ENCODE assay signal across 16 cellular contexts in genomic region chr6:71035871-71036270, GRCh38.
DNase-seq lines count a peak whose midpoint lies in the region; ATAC-seq and TF ChIP-seq lines count a peak whose summit lies in the region.
"Had no signal": no experiment of that assay in that cellular context is flagged by ENCODE, and none has a peak within 500 bp of the region (broad histone marks: within the 10 kb centered on the region; RNA-seq: fewer than 3 reads in every experiment).

No MANE protein-coding gene starts in this region.

- DNase-seq in EL (peak; percentile 5), astrocyte of the cerebellum (ENCODE audit: low read depth) (peak; percentile 9), fibroblast of pulmonary artery (ENCODE audit: low read depth) (peak; percentile 31), mesenchymal stem cell (no peak), osteoblast (ENCODE audit: insufficient read length, low spot score, missing footprints) (no peak), SW 1271 (lab: John Stamatoyannopoulos, UW) (no peak)
- DNase-seq: 8988T; AML-193; CD8-positive, alpha-beta memory T cell; GOT3 had no signal

- H3K4ac ChIP-seq in mesenchymal stem cell (ENCODE audit: low read depth in 1 of 2, low read length in 2 of 2), result no peak overlapping the region

- H3K4me3 ChIP-seq in astrocyte of the cerebellum (ENCODE audit: low read depth, low read length), result no peak overlapping the region
- H3K4me3 ChIP-seq in fibroblast of pulmonary artery (replicated peaks; ENCODE audit: low read depth, low read length), result no peak overlapping the region
- no peak overlapping the region for H3K4me3 ChIP-seq in mesenchymal stem cell (ENCODE audit: insufficient read depth in 1 of 2, low read depth in 1 of 2, low read length in 2 of 2)
- H3K4me3 ChIP-seq in osteoblast (ENCODE audit: insufficient read depth, low read length), result no peak overlapping the region
- H3K4me3 ChIP-seq: BLaER1, GM12878, HAP-1 had no signal

- H2AFZ ChIP-seq in mesenchymal stem cell (ENCODE audit: low read depth, low read length) (no peak overlapping the region), osteoblast (ENCODE audit: low read length) (no peak overlapping the region)

- H3K27me3 ChIP-seq in mesenchymal stem cell (ENCODE audit: control insufficient read depth in 1 of 2, insufficient read depth in 1 of 2, low read length in 2 of 2), result peaks cover 0 to 24% of the 10 kb centered on the region in 2 experiments
- no peaks in the 10 kb centered on the region for H3K27me3 ChIP-seq in osteoblast (ENCODE audit: insufficient read depth, low read length)
- H3K27me3 ChIP-seq: BLaER1 had no signal

- H3K23ac ChIP-seq in mesenchymal stem cell (ENCODE audit: low read length in 2 of 2), result no peak overlapping the region

- no peak overlapping the region for H3K9ac ChIP-seq in mesenchymal stem cell (ENCODE audit: low read length)
- H3K9ac ChIP-seq: BLaER1 had no signal

- no peak for ATAC-seq in GM18502 (IDR thresholded peaks at IDR 0.05; ENCODE audit: poor library complexity, unreplicated experiment)
- ATAC-seq in HG03175 (IDR thresholded peaks at IDR 0.05; ENCODE audit: unreplicated experiment), result no peak
- ATAC-seq: GM12878, HepG2 had no signal

- no peak overlapping the region for H4K8ac ChIP-seq in mesenchymal stem cell (ENCODE audit: low read length)

- H3K9me3 ChIP-seq in mesenchymal stem cell (ENCODE audit: control insufficient read depth, low read length) (no peaks in the 10 kb centered on the region), osteoblast (ENCODE audit: low read depth, low read length) (no peaks in the 10 kb centered on the region)
- H3K9me3 ChIP-seq: BLaER1, HAP-1 had no signal

- in situ Hi-C loops in astrocyte of the cerebellum (cut with HindIII; ENCODE audit: low sequenced_read_pairs), result no loop called here

- no peaks in the 10 kb centered on the region for H3K79me2 ChIP-seq in osteoblast (ENCODE audit: insufficient read depth, low read length)

- peak overlapping the region; percentile 31 for H2BK15ac ChIP-seq in mesenchymal stem cell (ENCODE audit: low read depth, poor library complexity, severe bottlenecking)

- no peaks in the 10 kb centered on the region for H4K20me1 ChIP-seq in osteoblast (ENCODE audit: insufficient read depth, low read length)
- H4K20me1 ChIP-seq: BLaER1 had no signal

- TF ChIP-seq CTCF in astrocyte of the cerebellum (IDR thresholded peaks at IDR 0.05; ENCODE audit: low read depth, low read length, missing control alignments) (no peak), fibroblast of pulmonary artery (IDR thresholded peaks at IDR 0.05; ENCODE audit: low read length, missing control alignments) (no peak), osteoblast (IDR thresholded peaks at IDR 0.05; ENCODE audit: extremely low read depth, low read depth, low read length) (no peak)

- H3K79me1 ChIP-seq in mesenchymal stem cell (replicated peaks; ENCODE audit: low read length, poor library complexity, severe bottlenecking), result no peaks in the 10 kb centered on the region

- no peak overlapping the region for H2BK12ac ChIP-seq in mesenchymal stem cell (ENCODE audit: low read length in 2 of 2)

- no peak overlapping the region for H3K4me2 ChIP-seq in mesenchymal stem cell (ENCODE audit: low read length, poor library complexity, severe bottlenecking)
- no peak overlapping the region for H3K4me2 ChIP-seq in osteoblast (ENCODE audit: insufficient read depth, low read length)
- H3K4me2 ChIP-seq: BLaER1 had no signal

- no peak overlapping the region for H2AK5ac ChIP-seq in mesenchymal stem cell (ENCODE audit: low read length, severe bottlenecking)

- no peak overlapping the region for H3K27ac ChIP-seq in mesenchymal stem cell (ENCODE audit: low read length, poor library complexity, severe bottlenecking)
- H3K27ac ChIP-seq in osteoblast (ENCODE audit: low read depth, low read length), result no peak overlapping the region
- H3K27ac ChIP-seq: BLaER1 had no signal

- H3K18ac ChIP-seq in mesenchymal stem cell (ENCODE audit: low read depth in 1 of 2, low read length in 2 of 2), result no peak overlapping the region

- no peak overlapping the region for H2BK120ac ChIP-seq in mesenchymal stem cell (ENCODE audit: low read depth, low read length)

- no peak overlapping the region for H3K14ac ChIP-seq in mesenchymal stem cell (ENCODE audit: low read length in 2 of 2)

- peaks cover 2% of the 10 kb centered on the region for H3K4me1 ChIP-seq in mesenchymal stem cell (ENCODE audit: control insufficient read depth, insufficient read depth, low read depth, low read length)
- no peaks in the 10 kb centered on the region for H3K4me1 ChIP-seq in osteoblast (ENCODE audit: insufficient read depth, low read length)
- H3K4me1 ChIP-seq: BLaER1 had no signal

- H2BK5ac ChIP-seq in mesenchymal stem cell (ENCODE audit: low read depth, low read length, poor library complexity, severe bottlenecking), result no peak overlapping the region

- H3K36me3 ChIP-seq in mesenchymal stem cell (ENCODE audit: control insufficient read depth in 1 of 2, insufficient read depth in 2 of 2, low read depth in 1 of 2, low read length in 2 of 2) (no peaks in the 10 kb centered on the region), osteoblast (ENCODE audit: insufficient read depth, low read length) (no peaks in the 10 kb centered on the region)
- H3K36me3 ChIP-seq: BLaER1, HAP-1 had no signal

- no peak overlapping the region for H4K91ac ChIP-seq in mesenchymal stem cell (ENCODE audit: low read length)

Comparison
In these comparisons a context has a peak if more than half of its experiments do, and no peak if none do; other contexts are left out.
1. DNase-seq: peak in EL (single experiment), astrocyte of the cerebellum (single experiment) and fibroblast of pulmonary artery (single experiment); none in mesenchymal stem cell (single experiment), osteoblast (single experiment) and SW 1271 (0 of 2).